8 cellular contexts compared by ENCODE assay signal in the genomic region with DNA sequence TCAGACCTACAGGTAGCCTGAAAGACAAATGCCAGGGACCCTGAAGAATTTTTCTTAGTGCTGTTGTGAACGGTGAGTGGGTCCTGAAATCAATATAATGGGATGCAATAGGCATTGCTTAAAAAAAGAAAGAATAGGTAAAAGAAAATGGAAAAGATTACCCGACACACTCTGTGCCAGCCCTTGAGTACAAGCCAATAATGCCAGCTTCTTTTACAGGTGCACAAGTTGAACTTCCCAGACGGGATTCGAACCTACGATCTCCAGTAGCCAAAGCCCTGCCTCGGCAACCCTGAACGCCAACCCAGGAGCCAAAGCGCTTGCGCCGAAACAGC. TPM values are rescaled to one million over a fixed set of nuclear protein-coding genes. Genes with fewer than 3 reads are reported as not detected.
DNase-seq lines count a peak whose midpoint lies in the region; ATAC-seq, FAIRE-seq and TF ChIP-seq lines count a peak whose summit lies in the region.

No MANE protein-coding gene starts in this region.

- H3K4me1 ChIP-seq in mesodermal cell (ENCODE audit: control insufficient read depth, insufficient read depth, low read length, poor library complexity, severe bottlenecking), result peaks cover 2% of the 10 kb centered on the region

- H3K27me3 Mint-ChIP-seq in stimulated activated naive CD8-positive, alpha-beta T cell treated with anti-CD3 and anti-CD28 coated beads, Interleukin-15, Interleukin-2, amounts not matched to agents 100 ng/mL and 50 ng/mL, for 24 hours, result no peaks in the 10 kb centered on the region

- no peaks in the 10 kb centered on the region for H3K9me3 ChIP-seq in mesodermal cell (ENCODE audit: control insufficient read depth, low read length)

- no peak for ATAC-seq in stimulated activated naive CD8-positive, alpha-beta T cell treated with anti-CD3 and anti-CD28 coated beads, Interleukin-15, Interleukin-2, amounts not matched to agents 100 U/mL and 50 U/mL, for 24 hours
- no peak for ATAC-seq in GM18498 (IDR thresholded peaks at IDR 0.05; ENCODE audit: unreplicated experiment)
- no peak for ATAC-seq in HG02623 (IDR thresholded peaks at IDR 0.05; ENCODE audit: unreplicated experiment)

- H3K4me1 Mint-ChIP-seq in stimulated activated naive CD8-positive, alpha-beta T cell treated with anti-CD3 and anti-CD28 coated beads, Interleukin-15, Interleukin-2, amounts not matched to agents 100 ng/mL and 50 ng/mL, for 24 hours (ENCODE audit: low read depth), result peaks cover 20% of the 10 kb centered on the region

- H3K9me3 Mint-ChIP-seq in stimulated activated naive CD8-positive, alpha-beta T cell treated with anti-CD3 and anti-CD28 coated beads, Interleukin-15, Interleukin-2, amounts not matched to agents 100 ng/mL and 50 ng/mL, for 24 hours, result no peaks in the 10 kb centered on the region

- no peak for DNase-seq in stimulated activated naive CD8-positive, alpha-beta T cell treated with anti-CD3 and anti-CD28 coated beads, Interleukin-15, Interleukin-2, amounts not matched to agents 100 U/mL and 50 U/mL, for 24 hours
- no peak for DNase-seq in astrocyte of the cerebellum (ENCODE audit: low read depth)
- no peak for DNase-seq in stimulated activated CD4-positive, alpha-beta T cell treated with anti-CD3 and anti-CD28 coated beads, Interleukin-4, amount 100 ng/mL, for 4 hours
- DNase-seq in GM19239 (ENCODE audit: insufficient read length, low spot score), result no peak

- no peaks in the 10 kb centered on the region for H3K36me3 ChIP-seq in mesodermal cell (ENCODE audit: control insufficient read depth, insufficient read depth, low read length)

- no peak for TF ChIP-seq CTCF in astrocyte of the cerebellum (IDR thresholded peaks at IDR 0.05; ENCODE audit: low read depth, low read length, missing control alignments)

- no peak for FAIRE-seq in GM19239 (lab: Jason Lieb, UNC)

- H3K4me3 ChIP-seq in astrocyte of the cerebellum (ENCODE audit: low read depth, low read length) (peak overlapping the region; percentile 55), mesodermal cell (ENCODE audit: extremely low read depth, insufficient read depth, low read length, poor library complexity, severe bottlenecking) (peak overlapping the region; percentile 53)

- no peaks in the 10 kb centered on the region for H3K36me3 Mint-ChIP-seq in stimulated activated naive CD8-positive, alpha-beta T cell treated with anti-CD3 and anti-CD28 coated beads, Interleukin-15, Interleukin-2, amounts not matched to agents 100 ng/mL and 50 ng/mL, for 24 hours (ENCODE audit: low read depth)

- H3K4me3 Mint-ChIP-seq in stimulated activated naive CD8-positive, alpha-beta T cell treated with anti-CD3 and anti-CD28 coated beads, Interleukin-15, Interleukin-2, amounts not matched to agents 100 ng/mL and 50 ng/mL, for 24 hours, result peak overlapping the region; percentile 93

- peak overlapping the region; percentile 87 for H3K27ac Mint-ChIP-seq in stimulated activated naive CD8-positive, alpha-beta T cell treated with anti-CD3 and anti-CD28 coated beads, Interleukin-15, Interleukin-2, amounts not matched to agents 100 ng/mL and 50 ng/mL, for 24 hours

- in situ Hi-C loops in astrocyte of the cerebellum (cut with HindIII; ENCODE audit: low sequenced_read_pairs), result no loop called here

- H3K27ac ChIP-seq in mesodermal cell (ENCODE audit: low read depth, low read length, severe bottlenecking), result no peak overlapping the region

- WGBS in mesodermal cell (ENCODE audit: insufficient coverage in 2 of 2), 2 experiments, result 0 to 13% methylated on average over 5 to 8 of the region's 10 CpGs

RNA-seq across cellular contexts. Expression of a gene that starts 24.7 kb away (rescaled TPM):
- polyA plus RNA-seq in mesodermal cell (2013, experiment 1 of 2), result not detected
- polyA plus RNA-seq in mesodermal cell (2013, experiment 2 of 2), result not detected

RNA-seq across cellular contexts. Expression of a gene that starts 40.3 kb away (rescaled TPM):
- polyA plus RNA-seq in mesodermal cell (2013, experiment 1 of 2), result 9.2 TPM
- 7.7 TPM for polyA plus RNA-seq in mesodermal cell (2013, experiment 2 of 2)

RNA-seq across cellular contexts. Expression of a gene that starts 49.5 kb away (rescaled TPM):
- polyA plus RNA-seq in mesodermal cell (2013, experiment 1 of 2), result 1.2 TPM
- polyA plus RNA-seq in mesodermal cell (2013, experiment 2 of 2), result not detected

RNA-seq across cellular contexts. Expression of a gene that starts 53.2 kb away (rescaled TPM):
- 0.41 TPM for polyA plus RNA-seq in mesodermal cell (2013, experiment 1 of 2)
- 0.30 TPM for polyA plus RNA-seq in mesodermal cell (2013, experiment 2 of 2)
